In the genomic region with DNA sequence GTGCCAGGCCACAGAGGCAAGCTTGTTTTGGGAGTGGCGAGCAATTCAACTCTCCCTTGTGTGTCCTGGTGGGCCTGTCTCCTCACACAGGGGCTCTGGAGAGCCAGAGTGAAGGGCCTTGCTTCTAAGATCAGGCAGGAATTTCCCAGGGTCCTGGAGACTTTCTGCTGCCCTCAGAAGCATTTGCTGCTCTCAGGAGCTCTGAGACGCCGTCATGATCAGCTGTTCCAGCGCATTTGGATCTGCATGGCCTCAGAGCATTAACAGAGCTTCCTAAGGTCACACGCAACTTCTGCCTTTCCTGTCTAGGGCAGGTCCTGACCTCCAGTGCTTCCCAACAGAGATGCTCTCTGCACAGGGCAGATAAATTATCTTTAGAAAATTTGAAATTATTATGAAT, we compare ENCODE assay signal across 10 cellular contexts. TPM values are rescaled to one million over a fixed set of nuclear protein-coding genes. Genes with fewer than 3 reads are reported as not detected.
"Had no signal": no experiment of that assay in that cellular context is flagged by ENCODE, and none has a peak within 500 bp of the region (broad histone marks: within the 10 kb centered on the region; RNA-seq: fewer than 3 reads in every experiment).

No MANE protein-coding gene starts in this region.

- H3K36me3 Mint-ChIP-seq: IgD-negative memory B cell had no signal

- ATAC-seq: HepG2, K562 had no signal

- H3K4me2 ChIP-seq: KMS-11 had no signal

- H3K9ac ChIP-seq: KMS-11 had no signal

- H3K27ac Mint-ChIP-seq: IgD-negative memory B cell had no signal

- H3K4me3 ChIP-seq: K562 had no signal

- H3K4me1 Mint-ChIP-seq: IgD-negative memory B cell had no signal

- DNase-seq: IMR-90, KBM-7, KG1 had no signal

- H3K4me3 Mint-ChIP-seq: IgD-negative memory B cell had no signal

- H3K27ac ChIP-seq: HL-60, KMS-11 had no signal

RNA-seq across cellular contexts. Expression of a gene that starts 52.2 kb away (rescaled TPM):
- total RNA-seq: HepG2, HT-29, HT1080, K562 had no signal
- polyA plus RNA-seq: HepG2, IgD-negative memory B cell, K562 had no signal
